25 cellular contexts compared by ENCODE assay signal in genomic region chr14:98808494-98809407, GRCh38.
DNase-seq lines count a peak whose midpoint lies in the region; ATAC-seq and TF ChIP-seq lines count a peak whose summit lies in the region.
"Had no signal": no experiment of that assay in that cellular context is flagged by ENCODE, and none has a peak within 500 bp of the region (broad histone marks: within the 10 kb centered on the region; RNA-seq: fewer than 3 reads in every experiment).

No MANE protein-coding gene starts in this region.

- H3K9me2 ChIP-seq in SK-N-SH = no peaks in the 10 kb centered on the region

- H3K27ac ChIP-seq in breast epithelium (no peak overlapping the region), osteoblast (ENCODE audit: low read depth, low read length) (no peak overlapping the region), SK-N-SH (ENCODE audit: low read depth in 2 of 2, low read length in 1 of 2) (no peak overlapping the region)
- H3K27ac ChIP-seq: adrenal gland, KMS-11, parathyroid adenoma, sigmoid colon, vagina had no signal

- intact Hi-C loops in breast epithelium (cut with DNase I; ENCODE audit: low total_unique reads) (no loop called here), natural killer cell (cut with micrococcal nuclease) (no loop called here)

- no peak overlapping the region for H3K4me3 ChIP-seq in breast epithelium
- no peak overlapping the region for H3K4me3 ChIP-seq in osteoblast (ENCODE audit: insufficient read depth, low read length)
- H3K4me3 ChIP-seq in SK-N-SH (ENCODE audit: low read depth in 2 of 2, low read length in 1 of 2) = no peak overlapping the region
- H3K4me3 ChIP-seq: adrenal gland, sigmoid colon, vagina had no signal

- no peaks in the 10 kb centered on the region for H3K36me3 Mint-ChIP-seq in natural killer cell

- no peaks in the 10 kb centered on the region for H3K79me2 ChIP-seq in osteoblast (ENCODE audit: insufficient read depth, low read length)
- no peaks in the 10 kb centered on the region for H3K79me2 ChIP-seq in SK-N-SH (ENCODE audit: insufficient read depth)
- H3K79me2 ChIP-seq: parathyroid adenoma had no signal

- H3K4me1 ChIP-seq in breast epithelium (no peaks in the 10 kb centered on the region), osteoblast (ENCODE audit: insufficient read depth, low read length) (no peaks in the 10 kb centered on the region), SK-N-SH (ENCODE audit: control insufficient read depth in 1 of 2, insufficient read depth in 2 of 2, low read depth in 1 of 2, low read length in 1 of 2) (no peaks in the 10 kb centered on the region)
- H3K4me1 ChIP-seq: adrenal gland, parathyroid adenoma, sigmoid colon, vagina had no signal

- no peaks in the 10 kb centered on the region for H3K9me3 Mint-ChIP-seq in natural killer cell
- H3K9me3 Mint-ChIP-seq: activated T-cell treated with anti-CD3 and anti-CD28 coated beads, Interleukin-2, amount 50 U/mL, for 4 hours; endodermal cell; nephron had no signal

- H4K20me1 ChIP-seq in osteoblast (ENCODE audit: insufficient read depth, low read length) = no peaks in the 10 kb centered on the region
- no peaks in the 10 kb centered on the region for H4K20me1 ChIP-seq in SK-N-SH (ENCODE audit: insufficient read depth)

- POLR2A ChIA-PET in SK-N-SH (lab: Yijun Ruan, JAX) = no interaction called here

- H3K9me3 ChIP-seq in breast epithelium (no peaks in the 10 kb centered on the region), osteoblast (ENCODE audit: low read depth, low read length) (no peaks in the 10 kb centered on the region), SK-N-SH (no peaks in the 10 kb centered on the region)
- H3K9me3 ChIP-seq: adrenal gland, sigmoid colon, vagina had no signal

- TF ChIP-seq CTCF in breast epithelium (IDR thresholded peaks at IDR 0.05) = no peak
- TF ChIP-seq CTCF in osteoblast (IDR thresholded peaks at IDR 0.05; ENCODE audit: extremely low read depth, low read depth, low read length) = no peak
- TF ChIP-seq CTCF in SK-N-SH (IDR thresholded peaks at IDR 0.05) = no peak
- TF ChIP-seq CTCF in natural killer cell (IDR thresholded peaks at IDR 0.05) = no peak

- H3K27me3 Mint-ChIP-seq in natural killer cell (ENCODE audit: low read depth in 2 of 2) = peaks cover 37 to 52% of the 10 kb centered on the region in 2 donors

- TF ChIP-seq POLR2A in breast epithelium (IDR thresholded peaks at IDR 0.05) = no peak

- H3K9ac ChIP-seq in SK-N-SH = no peak overlapping the region
- H3K9ac ChIP-seq: KMS-11, parathyroid adenoma had no signal

- no peak overlapping the region for H3K4me3 Mint-ChIP-seq in natural killer cell
- H3K4me3 Mint-ChIP-seq: activated T-cell treated with anti-CD3 and anti-CD28 coated beads, Interleukin-2, amount 50 U/mL, for 4 hours; endodermal cell; nephron had no signal

- DNase-seq in DMS79 (lab: John Stamatoyannopoulos, UW) = peak; percentile 86
- DNase-seq in breast epithelium (ENCODE audit: low spot score in 2 of 2) = peak; percentile 52 to 63
- peak; percentile 60 for DNase-seq in osteoblast (ENCODE audit: insufficient read length, low spot score, missing footprints)
- DNase-seq in SK-N-SH = no peak
- no peak for DNase-seq in natural killer cell
- DNase-seq in G401 (ENCODE audit: low spot score) = no peak
- no peak for DNase-seq in islet precursor cell
- DNase-seq: activated naive CD4-positive, alpha-beta T cell; activated T-cell treated with anti-CD3 and anti-CD28 coated beads, Interleukin-2, amount 50 U/mL, for 4 hours; adrenal gland; C1 segment of cervical spinal cord; cortex of kidney; endodermal cell; left cardiac atrium; NCI-H2081 treated with DMSO at 0.1 percent for 48 hours; NCI-H524 treated with DMSO at 0.1 percent for 48 hours; sigmoid colon; stimulated activated CD4-positive, alpha-beta T cell treated with anti-CD3 and anti-CD28 coated beads, Interleukin-15, amount 100 ng/mL, for 24 hours; stimulated activated CD8-positive, alpha-beta memory T cell treated with anti-CD3 and anti-CD28 coated beads, Interleukin-4, amount 100 ng/mL, for 48 hours had no signal

- no peak for ATAC-seq in natural killer cell
- ATAC-seq: activated T-cell treated with anti-CD3 and anti-CD28 coated beads, Interleukin-2, amount 50 U/mL, for 4 hours; HCT116; left cardiac atrium had no signal

- no peaks in the 10 kb centered on the region for H3K4me1 Mint-ChIP-seq in natural killer cell

- no peaks in the 10 kb centered on the region for H3F3A ChIP-seq in SK-N-SH (replicated peaks; ENCODE audit: insufficient read depth)

- no peak overlapping the region for H3K27ac Mint-ChIP-seq in natural killer cell
- H3K27ac Mint-ChIP-seq: endodermal cell, nephron had no signal

- H3K27me3 ChIP-seq in breast epithelium (no peaks in the 10 kb centered on the region), osteoblast (ENCODE audit: insufficient read depth, low read length) (no peaks in the 10 kb centered on the region), SK-N-SH (ENCODE audit: insufficient read depth) (no peaks in the 10 kb centered on the region)
- H3K27me3 ChIP-seq: adrenal gland, sigmoid colon, vagina had no signal

- H2AFZ ChIP-seq in osteoblast (ENCODE audit: low read length) = no peak overlapping the region
- no peak overlapping the region for H2AFZ ChIP-seq in SK-N-SH (ENCODE audit: low read depth)
- H2AFZ ChIP-seq: parathyroid adenoma had no signal

- CTCF ChIA-PET in SK-N-SH (lab: Yijun Ruan, JAX) = no interaction called here

- 2% methylated on average over 10 of the region's 12 CpGs for WGBS in SK-N-SH (ENCODE audit: low lambda C conversion rate)

- H3K36me3 ChIP-seq in breast epithelium (no peaks in the 10 kb centered on the region), osteoblast (ENCODE audit: insufficient read depth, low read length) (no peaks in the 10 kb centered on the region), SK-N-SH (replicated peaks in 1 of 2; ENCODE audit: control insufficient read depth in 1 of 2, insufficient read depth in 2 of 2, low read length in 1 of 2) (no peaks in the 10 kb centered on the region)
- H3K36me3 ChIP-seq: adrenal gland, sigmoid colon, vagina had no signal

- in situ Hi-C loops in G401 (cut with HindIII; ENCODE audit: low sequenced_read_pairs) = no loop called here

- H3K4me2 ChIP-seq in osteoblast (ENCODE audit: insufficient read depth, low read length) = no peak overlapping the region
- H3K4me2 ChIP-seq in SK-N-SH = no peak overlapping the region
- H3K4me2 ChIP-seq: KMS-11 had no signal

- no peak for TF ChIP-seq RAD21 in Ishikawa (IDR thresholded peaks at IDR 0.05; ENCODE audit: low read depth)
- no peak for TF ChIP-seq RAD21 in SK-N-SH (IDR thresholded peaks at IDR 0.05; ENCODE audit: low read length)

- peak; percentile 69; the same call in 1 of the 2 replicates for TF ChIP-seq EP300 in Ishikawa (IDR thresholded peaks at IDR 0.05; ENCODE audit: borderline replicate concordance)
- TF ChIP-seq EP300 in SK-N-SH (IDR thresholded peaks at IDR 0.05; ENCODE audit: borderline replicate concordance in 1 of 2, low read depth in 1 of 2, low read length in 1 of 2) = no peak

TF ChIP-seq in Ishikawa, 13 proteins besides CTCF, POLR2A, EP300 and RAD21 (continues in another document):
- no peak for TF ChIP-seq FOXM1 (IDR thresholded peaks at IDR 0.05; ENCODE audit: borderline replicate concordance, low read depth)
- no peak for TF ChIP-seq TAF1 (IDR thresholded peaks at IDR 0.05; ENCODE audit: low read depth)
- TF ChIP-seq NFIC (IDR thresholded peaks at IDR 0.05) = peak; percentile 87
- TF ChIP-seq TCF12 (IDR thresholded peaks at IDR 0.05; ENCODE audit: low read depth) = peak; percentile 67
- TF ChIP-seq USF1 (IDR thresholded peaks at IDR 0.05) = peak; percentile 68
- peak; percentile 43; the same call in 1 of the 2 replicates for TF ChIP-seq MAX (IDR thresholded peaks at IDR 0.05)
- peak; percentile 84 for TF ChIP-seq TEAD4 (IDR thresholded peaks at IDR 0.05)
- TF ChIP-seq EGR1 (IDR thresholded peaks at IDR 0.05) = no peak
- no peak for TF ChIP-seq CEBPB (IDR thresholded peaks at IDR 0.05)
- TF ChIP-seq ZBTB7A (IDR thresholded peaks at IDR 0.05; ENCODE audit: low read depth) = no peak
- TF ChIP-seq YY1 (IDR thresholded peaks at IDR 0.05; ENCODE audit: low read depth) = no peak
- TF ChIP-seq CREB1 (IDR thresholded peaks at IDR 0.05; ENCODE audit: low read depth) = no peak

TF ChIP-seq in SK-N-SH, 30 proteins besides CTCF, POLR2A, EP300 and RAD21:
- TF ChIP-seq USF1 (IDR thresholded peaks at IDR 0.05; ENCODE audit: borderline replicate concordance, low read depth) (no peak), TEAD4 (IDR thresholded peaks at IDR 0.05; ENCODE audit: borderline replicate concordance, insufficient read depth) (no peak)
TF ChIP-seq in SK-N-SH: peak in this region for 0.

Comparison
In these comparisons a context has a peak if more than half of its experiments do, and no peak if none do; other contexts are left out.
1. DNase-seq: peak in DMS79 (single experiment), breast epithelium (2 of 2) and osteoblast (single experiment); none in SK-N-SH (single experiment), natural killer cell (single experiment), G401 (single experiment) and islet precursor cell (single experiment).